18 cellular contexts compared by ENCODE assay signal in genomic region chr3:38545396-38545949, GRCh38. TPM values are rescaled to one million over a fixed set of nuclear protein-coding genes. Genes with fewer than 3 reads are reported as not detected.
DNase-seq lines count a peak whose midpoint lies in the region; TF ChIP-seq lines count a peak whose summit lies in the region.
"Had no signal": no experiment of that assay in that cellular context is flagged by ENCODE, and none has a peak within 500 bp of the region (broad histone marks: within the 10 kb centered on the region; RNA-seq: fewer than 3 reads in every experiment).

No MANE protein-coding gene starts in this region.

- no CpG with 5 or more reads among the region's 4 CpGs for WGBS in H9 (ENCODE audit: extremely low coverage, insufficient read length, low lambda C conversion rate)

- H3K9me3 Mint-ChIP-seq in H9 (no peaks in the 10 kb centered on the region; a peak in 1 of 5 replicates), neural progenitor cell (peaks cover 3% of the 10 kb centered on the region)
- H3K9me3 Mint-ChIP-seq in CD8-positive, alpha-beta memory T cell: no peaks in the 10 kb centered on the region

- H3K79me1 ChIP-seq in H9 (ENCODE audit: insufficient read depth, low read depth, low read length, poor library complexity, severe bottlenecking): no peaks in the 10 kb centered on the region

- H2BK12ac ChIP-seq in H9 (ENCODE audit: insufficient read length, low read depth, low read length): no peak overlapping the region

- H3K27ac ChIP-seq in H9 (ENCODE audit: insufficient read length, low read depth, low read length) (no peak overlapping the region), SJCRH30 (peak overlapping the region; percentile 95), neural progenitor cell (no peak overlapping the region)
- no peak overlapping the region for H3K27ac ChIP-seq in CD8-positive, alpha-beta memory T cell (ENCODE audit: low read depth, low read length)
- H3K27ac ChIP-seq: GM23248, HL-60, KMS-11 had no signal

- H3K4me1 Mint-ChIP-seq in H9: peaks cover 23 to 25% of the 10 kb centered on the region in 2 experiments
- H3K4me1 Mint-ChIP-seq in neural progenitor cell: no peaks in the 10 kb centered on the region
- H3K4me1 Mint-ChIP-seq in CD8-positive, alpha-beta memory T cell: no peaks in the 10 kb centered on the region
- H3K4me1 Mint-ChIP-seq: CD4-positive, CD25-positive, alpha-beta regulatory T cell had no signal

- no peak overlapping the region for H3K23ac ChIP-seq in H9 (ENCODE audit: insufficient read length, low read depth, low read length)

- H4K91ac ChIP-seq in H9 (ENCODE audit: insufficient read length, low read depth, low read length): no peak overlapping the region

- H3T11ph ChIP-seq in H9 (ENCODE audit: low read length): no peak overlapping the region

- H3K4me1 ChIP-seq in H9 (ENCODE audit: insufficient read depth, low read length) (no peaks in the 10 kb centered on the region; the same call in 1 of the 2 replicates), SJCRH30 (peaks cover 70% of the 10 kb centered on the region), neural progenitor cell (no peaks in the 10 kb centered on the region)
- no peaks in the 10 kb centered on the region for H3K4me1 ChIP-seq in CD8-positive, alpha-beta memory T cell (ENCODE audit: insufficient read depth, low read length)

- no peak overlapping the region for H2BK15ac ChIP-seq in H9 (ENCODE audit: low read depth, low read length)

- no peaks in the 10 kb centered on the region for H4K20me1 ChIP-seq in H9 (ENCODE audit: control insufficient read depth, insufficient read depth, insufficient read length)
- H4K20me1 ChIP-seq in neural progenitor cell (ENCODE audit: low read depth): no peaks in the 10 kb centered on the region

- no peak overlapping the region for H4K5ac ChIP-seq in H9 (ENCODE audit: insufficient read length, low read depth, low read length)

- H3K4me3 Mint-ChIP-seq in H9 (no peak overlapping the region), neural progenitor cell (no peak overlapping the region)
- no peak overlapping the region for H3K4me3 Mint-ChIP-seq in CD8-positive, alpha-beta memory T cell
- H3K4me3 Mint-ChIP-seq: CD4-positive, CD25-positive, alpha-beta regulatory T cell had no signal

- H3K18ac ChIP-seq in H9 (ENCODE audit: insufficient read length, low read depth, low read length): no peak overlapping the region

- no peak overlapping the region for H3K4ac ChIP-seq in H9 (ENCODE audit: low read depth, low read length)

- no peak overlapping the region for H4K8ac ChIP-seq in H9 (replicated peaks; ENCODE audit: insufficient read length, low read depth, low read length)

- CTCF ChIA-PET in CD8-positive, alpha-beta memory T cell (lab: Charles Lee): no interaction called here

- H3K27me3 ChIP-seq in H9 (ENCODE audit: insufficient read depth, low read length) (no peaks in the 10 kb centered on the region), SJCRH30 (no peaks in the 10 kb centered on the region), neural progenitor cell (no peaks in the 10 kb centered on the region)
- no peaks in the 10 kb centered on the region for H3K27me3 ChIP-seq in CD8-positive, alpha-beta memory T cell (ENCODE audit: insufficient read depth, low read length, poor library complexity, severe bottlenecking)
- H3K27me3 ChIP-seq: BE2C had no signal

- no peak overlapping the region; the same call in 1 of the 2 replicates for H3K14ac ChIP-seq in H9 (ENCODE audit: insufficient read depth, low read length)

- POLR2A ChIA-PET in CD8-positive, alpha-beta memory T cell (lab: Charles Lee): no interaction called here

- H3K4me2 ChIP-seq in H9 (ENCODE audit: insufficient read depth, insufficient read length, low read length): no peak overlapping the region
- no peak overlapping the region for H3K4me2 ChIP-seq in neural progenitor cell
- H3K4me2 ChIP-seq: KMS-11 had no signal

- H3K56ac ChIP-seq in H9 (ENCODE audit: insufficient read length, low read depth, low read length): no peak overlapping the region

- H3K36me3 Mint-ChIP-seq in H9 (ENCODE audit: insufficient read depth in 1 of 3, low read depth in 3 of 3) (peaks cover 3 to 5% (median 4%) of the 10 kb centered on the region in 3 experiments; a peak in 3 of 7 replicates), neural progenitor cell (peaks cover 2% of the 10 kb centered on the region)
- H3K36me3 Mint-ChIP-seq in CD8-positive, alpha-beta memory T cell: no peaks in the 10 kb centered on the region
- H3K36me3 Mint-ChIP-seq: CD4-positive, CD25-positive, alpha-beta regulatory T cell had no signal

- H3F3A ChIP-seq in neural progenitor cell (ENCODE audit: low read depth): no peaks in the 10 kb centered on the region

- H3K36me3 ChIP-seq in SJCRH30 (peaks cover under 1% of the 10 kb centered on the region; the same call in 1 of the 2 replicates), neural progenitor cell (no peaks in the 10 kb centered on the region)
- no peaks in the 10 kb centered on the region for H3K36me3 ChIP-seq in CD8-positive, alpha-beta memory T cell (ENCODE audit: insufficient read depth, low read length)
- H3K36me3 ChIP-seq: BE2C had no signal

- no peak overlapping the region for H2AK5ac ChIP-seq in H9 (ENCODE audit: insufficient read length, low read length)

- H3K9me3 ChIP-seq in H9 (ENCODE audit: control insufficient read depth, low read depth, low read length) (no peaks in the 10 kb centered on the region), SJCRH30 (replicated peaks) (no peaks in the 10 kb centered on the region), neural progenitor cell (ENCODE audit: low read depth) (no peaks in the 10 kb centered on the region)
- H3K9me3 ChIP-seq in CD8-positive, alpha-beta memory T cell (ENCODE audit: low read length): no peaks in the 10 kb centered on the region
- H3K9me3 ChIP-seq: BE2C had no signal

- H3K9ac ChIP-seq in H9 (ENCODE audit: extremely low read depth, insufficient read length, low read length) (no peak overlapping the region), neural progenitor cell (no peak overlapping the region)
- H3K9ac ChIP-seq: GM23248, KMS-11 had no signal

- H3K79me2 ChIP-seq in H9 (ENCODE audit: insufficient read depth, low read length) (no peaks in the 10 kb centered on the region), neural progenitor cell (ENCODE audit: low read depth) (no peaks in the 10 kb centered on the region)

- H2AFZ ChIP-seq in H9 (ENCODE audit: low read length): no peak overlapping the region
- no peak overlapping the region for H2AFZ ChIP-seq in neural progenitor cell (replicated peaks)
- H2AFZ ChIP-seq: GM23248 had no signal

- DNase-seq in NCI-H510A treated with DMSO at 0.1 percent for 48 hours (lab: John Stamatoyannopoulos, UW): peak; percentile 1
- no peak for DNase-seq in NCI-H510A (lab: John Stamatoyannopoulos, UW)
- no peak for DNase-seq in H9
- DNase-seq in SJCRH30: no peak
- peak; percentile 74 for DNase-seq in myocyte (ENCODE audit: low read depth)
- no peak for DNase-seq in neural progenitor cell (ENCODE audit: low spot score)
- no peak for DNase-seq in amniotic stem cell (lab: John Stamatoyannopoulos, UW)
- no peak for DNase-seq in CD8-positive, alpha-beta memory T cell
- DNase-seq: 8988T; BE2C; CD4-positive, CD25-positive, alpha-beta regulatory T cell; DMS153; GDM1; GM23248; MV-4-11; NCI-H187 treated with DMSO at 0.1 percent for 48 hours had no signal

- no peak for TF ChIP-seq CTCF in H9 (conservative IDR thresholded peaks at IDR 0.05)
- TF ChIP-seq CTCF in neural progenitor cell (IDR thresholded peaks at IDR 0.05): no peak

- no peak overlapping the region for H2BK120ac ChIP-seq in H9 (ENCODE audit: low read depth, low read length, poor library complexity, severe bottlenecking)

- H3K27me3 Mint-ChIP-seq in H9 (ENCODE audit: low read depth) (peaks cover 2% of the 10 kb centered on the region), neural progenitor cell (ENCODE audit: insufficient read depth, low read depth) (peaks cover 3% of the 10 kb centered on the region)
- peaks cover 0 to 1% of the 10 kb centered on the region in 2 donors for H3K27me3 Mint-ChIP-seq in CD8-positive, alpha-beta memory T cell

- no peak overlapping the region for H2BK20ac ChIP-seq in H9 (ENCODE audit: low read depth, low read length, poor library complexity, severe bottlenecking)

- no peak overlapping the region for H3K4me3 ChIP-seq in SJCRH30
- no peak overlapping the region for H3K4me3 ChIP-seq in neural progenitor cell
- no peak overlapping the region for H3K4me3 ChIP-seq in CD8-positive, alpha-beta memory T cell (ENCODE audit: low read length)
- H3K4me3 ChIP-seq: GM23248 had no signal

- H3K27ac Mint-ChIP-seq in H9 (peak overlapping the region in 2 of 3 experiments; percentile 6 to 38; a peak in 2 of 7 replicates), neural progenitor cell (no peak overlapping the region)
- H3K27ac Mint-ChIP-seq in CD8-positive, alpha-beta memory T cell: no peak overlapping the region
- H3K27ac Mint-ChIP-seq: CD4-positive, CD25-positive, alpha-beta regulatory T cell had no signal

- no peaks in the 10 kb centered on the region for H3K23me2 ChIP-seq in H9 (ENCODE audit: insufficient read length, low read depth, low read length, poor library complexity, severe bottlenecking)

- H2BK5ac ChIP-seq in H9 (ENCODE audit: insufficient read length, low read length): no peak overlapping the region

RNA-seq across cellular contexts. Expression of gene EXOG, which starts 49.3 kb away (rescaled TPM):
- total RNA-seq in H9 (2021) (14.1 and 15.0 TPM in 2 replicates), myocyte (25.9 and 30.3 TPM in 2 replicates), neural progenitor cell (ENCODE audit: low replicate concordance) (11.6 and 13.8 TPM in 2 replicates)
- 6.2 and 7.7 TPM in 2 replicates for total RNA-seq in SJCRH30 (2014; rRNA removed; shearing (Covaris generic))
- 28.0 TPM for polyA plus RNA-seq in myocyte (2012)
- total RNA-seq in CD8-positive, alpha-beta memory T cell: 10 to 100 TPM; 17.7 to 19.0 TPM
- 8.7 TPM for polyA plus RNA-seq in CD8-positive, alpha-beta memory T cell

Comparison
In these comparisons a context has a peak if more than half of its experiments do, and no peak if none do; other contexts are left out.
1. DNase-seq: peak in NCI-H510A treated with DMSO at 0.1 percent for 48 hours (single experiment) and myocyte (single experiment); none in NCI-H510A (single experiment), H9 (single experiment), SJCRH30 (0 of 2), neural progenitor cell (single experiment), amniotic stem cell (single experiment) and CD8-positive, alpha-beta memory T cell (0 of 5).
2. H3K27ac Mint-ChIP-seq: peak in H9 (2 of 3); none in neural progenitor cell (single experiment) and CD8-positive, alpha-beta memory T cell (0 of 8).